In the genomic region with DNA sequence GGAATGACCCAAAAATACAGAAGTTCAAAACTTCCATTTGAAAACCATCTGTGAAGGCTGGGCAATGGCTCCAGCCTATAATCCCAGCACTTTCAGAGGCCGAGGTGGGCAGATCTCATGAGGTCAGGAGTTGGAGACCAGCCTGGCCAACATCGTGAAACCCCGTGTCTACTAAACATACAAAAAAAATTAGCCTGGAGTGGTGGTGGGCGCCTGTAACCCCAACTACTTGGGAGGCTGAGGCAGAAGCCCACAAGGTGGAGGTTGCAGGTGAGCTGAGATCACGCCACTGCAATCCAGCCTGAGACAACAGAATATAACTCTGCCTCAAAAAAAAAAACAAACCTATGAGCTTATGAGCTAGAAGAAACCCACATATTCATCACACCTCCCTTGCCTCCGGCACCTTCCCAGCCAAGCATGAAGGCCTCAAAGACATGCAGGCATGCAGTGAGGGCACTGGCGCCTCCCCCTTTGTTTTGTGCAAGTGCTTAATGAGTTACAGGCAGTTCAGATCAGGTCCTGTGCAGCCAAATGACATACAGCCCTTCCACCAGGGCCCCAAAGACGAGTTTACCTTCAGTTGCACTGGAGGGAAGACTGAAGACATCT, we compare ENCODE assay signal across 13 cellular contexts. TPM values are rescaled to one million over a fixed set of nuclear protein-coding genes. Genes with fewer than 3 reads are reported as not detected.
DNase-seq lines count a peak whose midpoint lies in the region; ATAC-seq and TF ChIP-seq lines count a peak whose summit lies in the region.
"Had no signal": no experiment of that assay in that cellular context is flagged by ENCODE, and none has a peak within 500 bp of the region (broad histone marks: within the 10 kb centered on the region; RNA-seq: fewer than 3 reads in every experiment).

No MANE protein-coding gene starts in this region.

- DNase-seq in activated naive CD4-positive, alpha-beta T cell treated with anti-CD3 and anti-CD28 coated beads, Interleukin-2, amount 50 U/mL, for 16 hours = no peak
- DNase-seq in immature natural killer cell = no peak
- DNase-seq in brain microvascular endothelial cell = no peak
- no peak for DNase-seq in C1 segment of cervical spinal cord (lab: John Stamatoyannopoulos, UW)
- DNase-seq: left lung, NCI-H1092, WERI-Rb-1 had no signal

- no peak overlapping the region for H3K4me3 ChIP-seq in brain microvascular endothelial cell (ENCODE audit: low read depth, low read length)
- H3K4me3 ChIP-seq: BLaER1 treated with 17β-estradiol and CSF1 and Interleukin-3, amounts not matched to agents 10 nM and 100 nM; left lung had no signal

- peaks cover 94% of the 10 kb centered on the region for H3K36me3 ChIP-seq in brain microvascular endothelial cell (replicated peaks)

- H3K9me3 Mint-ChIP-seq in activated naive CD4-positive, alpha-beta T cell treated with anti-CD3 and anti-CD28 coated beads, Interleukin-2, amount 50 U/mL, for 24 hours = no peaks in the 10 kb centered on the region
- no peaks in the 10 kb centered on the region for H3K9me3 Mint-ChIP-seq in immature natural killer cell
- H3K9me3 Mint-ChIP-seq in stimulated activated memory B cell treated with anti-CD40 and anti-IgM and Interleukin-4, amounts not matched to agents 10 μg/mL and 1 μg/mL and 100 μg/mL, for 72 hours = no peaks in the 10 kb centered on the region

- peak overlapping the region; percentile 16; the same call in 1 of the 2 replicates for H3K27ac ChIP-seq in VCaP
- H3K27ac ChIP-seq in brain microvascular endothelial cell = no peak overlapping the region
- H3K27ac ChIP-seq: BLaER1 treated with 17β-estradiol and CSF1 and Interleukin-3, amounts not matched to agents 10 nM and 100 nM; left lung; WERI-Rb-1 had no signal

- peaks cover 44% of the 10 kb centered on the region for H3K36me3 Mint-ChIP-seq in activated naive CD4-positive, alpha-beta T cell treated with anti-CD3 and anti-CD28 coated beads, Interleukin-2, amount 50 U/mL, for 24 hours
- H3K36me3 Mint-ChIP-seq in immature natural killer cell = peaks cover 29 to 76% (median 64%) of the 10 kb centered on the region in 3 donors
- peaks cover 83% of the 10 kb centered on the region for H3K36me3 Mint-ChIP-seq in stimulated activated memory B cell treated with anti-CD40 and anti-IgM and Interleukin-4, amounts not matched to agents 10 μg/mL and 1 μg/mL and 100 μg/mL, for 72 hours

- H3K27me3 ChIP-seq in brain microvascular endothelial cell (replicated peaks) = no peaks in the 10 kb centered on the region
- H3K27me3 ChIP-seq: BLaER1 treated with 17β-estradiol and CSF1 and Interleukin-3, amounts not matched to agents 10 nM and 100 nM; left lung had no signal

- no peaks in the 10 kb centered on the region for H3K27me3 Mint-ChIP-seq in activated naive CD4-positive, alpha-beta T cell treated with anti-CD3 and anti-CD28 coated beads, Interleukin-2, amount 50 U/mL, for 24 hours
- peaks cover 11 to 53% (median 23%) of the 10 kb centered on the region in 3 donors for H3K27me3 Mint-ChIP-seq in immature natural killer cell (ENCODE audit: low read depth in 3 of 3)
- no peaks in the 10 kb centered on the region for H3K27me3 Mint-ChIP-seq in stimulated activated memory B cell treated with anti-CD40 and anti-IgM and Interleukin-4, amounts not matched to agents 10 μg/mL and 1 μg/mL and 100 μg/mL, for 72 hours

- peak overlapping the region; percentile 87 for H3K27ac Mint-ChIP-seq in activated naive CD4-positive, alpha-beta T cell treated with anti-CD3 and anti-CD28 coated beads, Interleukin-2, amount 50 U/mL, for 24 hours
- H3K27ac Mint-ChIP-seq in immature natural killer cell = peak overlapping the region; percentile 59 to 76 (median 62)
- H3K27ac Mint-ChIP-seq in stimulated activated memory B cell treated with anti-CD40 and anti-IgM and Interleukin-4, amounts not matched to agents 10 μg/mL and 1 μg/mL and 100 μg/mL, for 72 hours = peak overlapping the region; percentile 53

- ATAC-seq in stimulated activated memory B cell treated with anti-CD40 and anti-IgM and Interleukin-4, amounts not matched to agents 10 μg/mL and 1 μg/mL and 100 μg/mL, for 72 hours = no peak
- no peak for ATAC-seq in HG03097 (IDR thresholded peaks at IDR 0.05; ENCODE audit: low FRiP score, unreplicated experiment)
- ATAC-seq: right cardiac atrium had no signal

- TF ChIP-seq CTCF in VCaP (conservative IDR thresholded peaks at IDR 0.05) (no peak), brain microvascular endothelial cell (IDR thresholded peaks at IDR 0.05; ENCODE audit: low read depth, low read length, missing control alignments) (no peak)

- peak overlapping the region; percentile 19 for H3K4me3 Mint-ChIP-seq in activated naive CD4-positive, alpha-beta T cell treated with anti-CD3 and anti-CD28 coated beads, Interleukin-2, amount 50 U/mL, for 24 hours
- H3K4me3 Mint-ChIP-seq in immature natural killer cell = peak overlapping the region in 1 of 5 donors; percentile 20
- no peak overlapping the region for H3K4me3 Mint-ChIP-seq in stimulated activated memory B cell treated with anti-CD40 and anti-IgM and Interleukin-4, amounts not matched to agents 10 μg/mL and 1 μg/mL and 100 μg/mL, for 72 hours

- peaks cover 74% of the 10 kb centered on the region for H3K4me1 Mint-ChIP-seq in activated naive CD4-positive, alpha-beta T cell treated with anti-CD3 and anti-CD28 coated beads, Interleukin-2, amount 50 U/mL, for 24 hours
- peaks cover 42 to 74% of the 10 kb centered on the region in 2 donors for H3K4me1 Mint-ChIP-seq in immature natural killer cell
- peaks cover 41% of the 10 kb centered on the region for H3K4me1 Mint-ChIP-seq in stimulated activated memory B cell treated with anti-CD40 and anti-IgM and Interleukin-4, amounts not matched to agents 10 μg/mL and 1 μg/mL and 100 μg/mL, for 72 hours

- in situ Hi-C loops in brain microvascular endothelial cell (cut with HindIII; ENCODE audit: low pct_ligation_motif_present, low sequenced_read_pairs) = no loop called here

RNA-seq across cellular contexts. Expression of gene HNRNPH1, which starts 9.9 kb away (rescaled TPM):
- 100 to 1,000 TPM in 1 of 3 donors, 10 to 100 TPM in 2; 45.7 to 110 (median 73.3) TPM for polyA plus RNA-seq in immature natural killer cell
